ENCODE assay signal across 8 cellular contexts in the genomic region with DNA sequence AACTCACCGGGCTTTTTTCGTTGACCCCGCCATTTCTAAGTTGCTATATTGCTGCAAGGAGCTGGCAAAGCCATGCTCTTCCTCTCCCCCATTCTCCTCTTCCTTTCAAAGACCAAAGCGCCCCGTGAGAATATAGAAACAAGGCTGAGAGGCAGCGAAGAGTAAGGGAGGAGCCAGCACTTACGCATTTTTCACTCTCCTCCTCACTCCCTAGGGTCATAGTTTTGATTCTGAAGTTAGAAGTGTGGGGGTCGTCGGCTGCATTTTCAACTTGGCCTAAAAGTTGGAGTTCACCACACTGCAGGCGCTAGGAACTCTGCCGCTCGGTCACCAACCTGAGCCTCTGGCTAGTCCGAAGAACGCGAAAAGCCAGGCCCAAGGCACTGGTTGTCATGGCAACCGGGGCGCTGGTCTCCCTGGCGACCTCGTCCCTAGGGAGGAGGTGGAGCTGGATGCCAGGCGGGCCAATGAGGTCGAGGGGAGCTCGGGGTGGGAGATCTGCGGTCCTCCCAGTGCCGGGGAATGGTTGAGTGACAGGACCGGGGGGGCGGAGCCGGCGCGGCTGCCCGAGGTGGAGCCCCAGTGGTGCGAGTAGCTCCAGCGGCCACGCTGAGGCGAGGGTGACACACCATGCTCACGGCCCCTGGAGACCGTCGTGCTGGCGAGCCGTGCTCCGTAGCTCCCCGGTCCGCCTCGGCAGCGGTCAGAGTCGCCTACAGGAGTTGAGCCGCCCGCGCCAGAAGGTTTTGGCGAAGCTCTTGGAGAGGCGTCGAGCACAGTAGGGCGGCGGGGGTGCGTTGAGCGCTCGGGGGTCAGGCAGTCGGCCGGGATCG. TPM values are rescaled to one million over a fixed set of nuclear protein-coding genes. Genes with fewer than 3 reads are reported as not detected.
DNase-seq lines count a peak whose midpoint lies in the region; ATAC-seq, FAIRE-seq and TF ChIP-seq lines count a peak whose summit lies in the region.

A gene with protein sequence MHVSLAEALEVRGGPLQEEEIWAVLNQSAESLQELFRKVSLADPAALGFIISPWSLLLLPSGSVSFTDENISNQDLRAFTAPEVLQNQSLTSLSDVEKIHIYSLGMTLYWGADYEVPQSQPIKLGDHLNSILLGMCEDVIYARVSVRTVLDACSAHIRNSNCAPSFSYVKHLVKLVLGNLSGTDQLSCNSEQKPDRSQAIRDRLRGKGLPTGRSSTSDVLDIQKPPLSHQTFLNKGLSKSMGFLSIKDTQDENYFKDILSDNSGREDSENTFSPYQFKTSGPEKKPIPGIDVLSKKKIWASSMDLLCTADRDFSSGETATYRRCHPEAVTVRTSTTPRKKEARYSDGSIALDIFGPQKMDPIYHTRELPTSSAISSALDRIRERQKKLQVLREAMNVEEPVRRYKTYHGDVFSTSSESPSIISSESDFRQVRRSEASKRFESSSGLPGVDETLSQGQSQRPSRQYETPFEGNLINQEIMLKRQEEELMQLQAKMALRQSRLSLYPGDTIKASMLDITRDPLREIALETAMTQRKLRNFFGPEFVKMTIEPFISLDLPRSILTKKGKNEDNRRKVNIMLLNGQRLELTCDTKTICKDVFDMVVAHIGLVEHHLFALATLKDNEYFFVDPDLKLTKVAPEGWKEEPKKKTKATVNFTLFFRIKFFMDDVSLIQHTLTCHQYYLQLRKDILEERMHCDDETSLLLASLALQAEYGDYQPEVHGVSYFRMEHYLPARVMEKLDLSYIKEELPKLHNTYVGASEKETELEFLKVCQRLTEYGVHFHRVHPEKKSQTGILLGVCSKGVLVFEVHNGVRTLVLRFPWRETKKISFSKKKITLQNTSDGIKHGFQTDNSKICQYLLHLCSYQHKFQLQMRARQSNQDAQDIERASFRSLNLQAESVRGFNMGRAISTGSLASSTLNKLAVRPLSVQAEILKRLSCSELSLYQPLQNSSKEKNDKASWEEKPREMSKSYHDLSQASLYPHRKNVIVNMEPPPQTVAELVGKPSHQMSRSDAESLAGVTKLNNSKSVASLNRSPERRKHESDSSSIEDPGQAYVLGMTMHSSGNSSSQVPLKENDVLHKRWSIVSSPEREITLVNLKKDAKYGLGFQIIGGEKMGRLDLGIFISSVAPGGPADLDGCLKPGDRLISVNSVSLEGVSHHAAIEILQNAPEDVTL (N-terminal part only) (plus strand): TSS at position 590 of the 833 bp plus-strand sequence. CDS start 40,942 bp downstream, outside the sequence.

- H3K27ac ChIP-seq in 22Rv1 (peak within 1 kb of the TSS; percentile 65), kidney (ENCODE audit: low read depth in 2 of 2, low read length in 2 of 2) (peak within 1 kb of the TSS; percentile 87)

- H3K4me3 ChIP-seq in choroid plexus epithelial cell (ENCODE audit: low read depth, low read length) (peak within 1 kb of the TSS; percentile 81), kidney (ENCODE audit: low read length in 2 of 2) (peak within 1 kb of the TSS; percentile 85 to 90)

- 0 out of 2 replicates have a peak, but pooled peaks have one; percentile 24 for TF ChIP-seq CTCF in 22Rv1 (IDR thresholded peaks at IDR 0.05)
- no peak for TF ChIP-seq CTCF in choroid plexus epithelial cell (conservative IDR thresholded peaks at IDR 0.05; ENCODE audit: low read depth, low read length)
- no peak for TF ChIP-seq CTCF in kidney (IDR thresholded peaks at IDR 0.05; ENCODE audit: borderline replicate concordance, extremely low read depth, insufficient read depth)

- intact Hi-C loops in kidney (cut with DNase I) = no loop called here

- DNase-seq in NCI-H2171 treated with DMSO at 0.1 percent for 48 hours (lab: John Stamatoyannopoulos, UW) = peak; percentile 84
- DNase-seq in choroid plexus epithelial cell (ENCODE audit: low read depth) = peak; percentile 99
- peak; percentile 100 for DNase-seq in kidney
- DNase-seq in stimulated activated CD4-positive, alpha-beta T cell treated with anti-CD3 and anti-CD28 coated beads, Interleukin-12 subunit alpha, Interleukin-12 subunit beta, amount 100 ng/mL, for 4 hours = peak; percentile 45

- peak; percentile 95 for FAIRE-seq in kidney (lab: Jason Lieb, UNC)

- H3K9ac ChIP-seq in kidney (ENCODE audit: low read length in 2 of 2) = peak within 1 kb of the TSS; percentile 64 to 86

- ATAC-seq in GM18519 (IDR thresholded peaks at IDR 0.05; ENCODE audit: low FRiP score, unreplicated experiment) (peak; percentile 97), HG03045 (IDR thresholded peaks at IDR 0.05; ENCODE audit: unreplicated experiment) (peak; percentile 98)
- peak; percentile 69 to 79 for ATAC-seq in activated CD4-positive, CD25-positive, alpha-beta regulatory T cell treated with anti-CD3 and anti-CD28 coated beads, Interleukin-2, amount 50 U/mL, for 24 hours

- H3K4me1 ChIP-seq in kidney (ENCODE audit: control insufficient read depth in 1 of 2, insufficient read depth in 1 of 2, low read depth in 1 of 2, low read length in 2 of 2) = peaks cover 0 to 2% of the 10 kb centered on the region in 2 donors

- H3K9me3 ChIP-seq in kidney (ENCODE audit: control insufficient read depth in 1 of 2, low read length in 2 of 2) = no peaks in the 10 kb centered on the region

- no peaks in the 10 kb centered on the region for H3K36me3 ChIP-seq in kidney (ENCODE audit: control insufficient read depth in 1 of 2, insufficient read depth in 2 of 2, low read length in 2 of 2)

RNA-seq across cellular contexts. Expression of the gene that starts here (rescaled TPM):
- total RNA-seq in kidney = 62.3 TPM
- 10.2 TPM for polyA plus RNA-seq in kidney (ENCODE audit: insufficient read depth, low read depth, low replicate concordance)

Comparison
In these comparisons a context has a peak if more than half of its experiments do, and no peak if none do; other contexts are left out.
1. Peak in every context shown above with its lines: DNase-seq, ATAC-seq, H3K4me3 ChIP-seq and H3K27ac ChIP-seq.
2. DNase-seq: peak in every context shown above with its lines; median percentile 100 in kidney; 99 in choroid plexus epithelial cell; 84 in NCI-H2171 treated with DMSO at 0.1 percent for 48 hours; 45 in stimulated activated CD4-positive, alpha-beta T cell treated with anti-CD3 and anti-CD28 coated beads, Interleukin-12 subunit alpha, Interleukin-12 subunit beta, amount 100 ng/mL, for 4 hours.